In the genomic region with DNA sequence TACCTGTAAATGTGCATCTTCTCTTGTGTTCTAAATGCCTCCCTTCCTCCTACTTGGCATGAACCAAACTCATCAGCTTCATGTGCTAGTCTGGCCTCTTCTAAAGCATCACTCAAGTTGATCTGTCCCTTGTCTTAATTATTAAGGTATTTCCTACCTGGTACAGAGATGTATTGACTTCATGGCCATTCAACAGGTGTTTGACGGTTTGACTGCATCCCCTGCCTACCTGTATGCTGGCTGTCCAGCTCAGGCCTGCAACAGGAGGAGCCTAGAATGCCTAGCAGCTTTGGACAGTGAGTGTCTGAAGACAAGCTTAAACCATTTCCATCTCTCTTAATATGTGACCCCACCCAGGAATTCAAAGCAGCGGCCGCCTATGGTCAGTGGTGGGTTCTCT, we compare ENCODE assay signal across 27 cellular contexts. TPM values are rescaled to one million over a fixed set of nuclear protein-coding genes. Genes with fewer than 3 reads are reported as not detected.
"Had no signal": no experiment of that assay in that cellular context is flagged by ENCODE, and none has a peak within 500 bp of the region (broad histone marks: within the 10 kb centered on the region; RNA-seq: fewer than 3 reads in every experiment).

No MANE protein-coding gene starts in this region.

- H3K9me3 Mint-ChIP-seq: activated CD4-positive, alpha-beta T cell treated with anti-CD3 and anti-CD28 coated beads, Interleukin-2, amount 10 ng/mL, durations not matched to agents 24 days and 14 days; activated naive CD4-positive, alpha-beta T cell treated with anti-CD3 and anti-CD28 coated beads, Interleukin-2, amount 50 U/mL, for 24 hours; activated T-cell treated with anti-CD3 and anti-CD28 coated beads, Interleukin-2, amount 50 U/mL, for 24 hours; activated T-helper 1 cell treated with anti-CD3 and anti-CD28 coated beads, Interleukin-12 subunit alpha, Interleukin-12 subunit beta, Interleukin-2, Interleukin-4 antibody, amounts not matched to agents 30 ng/mL and 10 ng/mL and 1 ng/mL, durations not matched to agents 14 hours and 24 hours and 36 hours; central memory CD8-positive, alpha-beta T cell had no signal

- H3K4me3 Mint-ChIP-seq: activated B cell treated with CpG ODN at 0.5 μM for 24 hours; activated CD4-positive, alpha-beta T cell treated with anti-CD3 and anti-CD28 coated beads, Interleukin-2, amount 10 ng/mL, durations not matched to agents 24 days and 14 days; activated CD8-positive, alpha-beta memory T cell treated with anti-CD3 and anti-CD28 coated beads, Interleukin-2, amount 10 ng/mL, durations not matched to agents 7 days and 5 days; activated naive CD4-positive, alpha-beta T cell treated with anti-CD3 and anti-CD28 coated beads, Interleukin-2, amount 50 U/mL, for 24 hours; activated T-cell treated with anti-CD3 and anti-CD28 coated beads, Interleukin-2, amount 50 U/mL, for 24 hours; activated T-helper 1 cell treated with anti-CD3 and anti-CD28 coated beads, Interleukin-12 subunit alpha, Interleukin-12 subunit beta, Interleukin-2, Interleukin-4 antibody, amounts not matched to agents 30 ng/mL and 10 ng/mL and 1 ng/mL, durations not matched to agents 14 hours and 24 hours and 36 hours; central memory CD8-positive, alpha-beta T cell; T-helper 17 cell had no signal

- H3K27ac Mint-ChIP-seq: activated B cell treated with CpG ODN at 0.5 μM for 24 hours; activated CD4-positive, alpha-beta T cell treated with anti-CD3 and anti-CD28 coated beads, Interleukin-2, amount 10 ng/mL, durations not matched to agents 24 days and 14 days; activated CD8-positive, alpha-beta memory T cell treated with anti-CD3 and anti-CD28 coated beads, Interleukin-2, amount 10 ng/mL, durations not matched to agents 7 days and 5 days; activated naive CD4-positive, alpha-beta T cell treated with anti-CD3 and anti-CD28 coated beads, Interleukin-2, amount 50 U/mL, for 24 hours; activated T-cell treated with anti-CD3 and anti-CD28 coated beads, Interleukin-2, amount 50 U/mL, for 24 hours; activated T-helper 1 cell treated with anti-CD3 and anti-CD28 coated beads, Interleukin-12 subunit alpha, Interleukin-12 subunit beta, Interleukin-2, Interleukin-4 antibody, amounts not matched to agents 30 ng/mL and 10 ng/mL and 1 ng/mL, durations not matched to agents 14 hours and 24 hours and 36 hours had no signal

- DNase-seq: activated B cell treated with CpG ODN at 0.5 μM for 24 hours; activated CD4-positive, alpha-beta T cell treated with anti-CD3 and anti-CD28 coated beads for 1 hour; activated CD4-positive, alpha-beta T cell treated with anti-CD3 and anti-CD28 coated beads, Interleukin-2, amount 10 ng/mL, durations not matched to agents 24 days and 14 days; activated CD4-positive, alpha-beta T cell treated with anti-CD3 and anti-CD28 coated beads, Interleukin-2, amount 50 U/mL, for 48 hours; activated CD8-positive, alpha-beta memory T cell treated with anti-CD3 and anti-CD28 coated beads, Interleukin-2, amount 10 ng/mL, durations not matched to agents 7 days and 5 days; activated effector memory CD4-positive, alpha-beta T cell treated with Interleukin-2 at 50 U/mL for 16 hours; activated naive CD4-positive, alpha-beta T cell; activated T-cell treated with anti-CD3 and anti-CD28 coated beads, Interleukin-2, amount 50 U/mL, for 24 hours; aorta; Kasumi-1; KBM-7; NCI-H1048; NCI-H146; NCI-H1930; NCI-H2107; NCI-H2171 treated with DMSO at 0.1 percent for 48 hours; NCI-H345; NCI-H510A; NCI-H526 treated with DMSO at 0.1 percent for 48 hours; NK-92 treated with Interleukin-12 subunit alpha and Interleukin-12 subunit beta, amount 100 ng/mL, for 24 hours; OCI-M1; SIG-M5; T-helper 17 cell; T-helper 9 cell had no signal

- H3K36me3 Mint-ChIP-seq: activated CD8-positive, alpha-beta memory T cell treated with anti-CD3 and anti-CD28 coated beads, Interleukin-2, amount 10 ng/mL, durations not matched to agents 7 days and 5 days; activated naive CD4-positive, alpha-beta T cell treated with anti-CD3 and anti-CD28 coated beads, Interleukin-2, amount 50 U/mL, for 24 hours had no signal

- ATAC-seq: activated CD8-positive, alpha-beta memory T cell treated with anti-CD3 and anti-CD28 coated beads, Interleukin-2, amount 10 ng/mL, durations not matched to agents 7 days and 5 days; T-helper 17 cell had no signal

- H3K4me1 Mint-ChIP-seq: activated naive CD4-positive, alpha-beta T cell treated with anti-CD3 and anti-CD28 coated beads, Interleukin-2, amount 50 U/mL, for 24 hours; central memory CD8-positive, alpha-beta T cell had no signal

- H3K27me3 Mint-ChIP-seq: activated CD4-positive, alpha-beta T cell treated with anti-CD3 and anti-CD28 coated beads, Interleukin-2, amount 10 ng/mL, durations not matched to agents 24 days and 14 days had no signal

RNA-seq across cellular contexts. Expression of gene RIN2, which starts 24.6 kb away (rescaled TPM):
- total RNA-seq: activated CD4-positive, alpha-beta T cell treated with anti-CD3 and anti-CD28 coated beads, Interleukin-2, amount 10 ng/mL, durations not matched to agents 24 days and 14 days; activated CD8-positive, alpha-beta memory T cell treated with anti-CD3 and anti-CD28 coated beads, Interleukin-2, amount 10 ng/mL, durations not matched to agents 7 days and 5 days; activated T-helper 1 cell treated with anti-CD3 and anti-CD28 coated beads, Interleukin-12 subunit alpha, Interleukin-12 subunit beta, Interleukin-2, Interleukin-4 antibody, amounts not matched to agents 30 ng/mL and 10 ng/mL and 1 ng/mL, durations not matched to agents 14 hours and 24 hours and 36 hours had no signal
